8 cellular contexts compared by ENCODE assay signal in the genomic region with DNA sequence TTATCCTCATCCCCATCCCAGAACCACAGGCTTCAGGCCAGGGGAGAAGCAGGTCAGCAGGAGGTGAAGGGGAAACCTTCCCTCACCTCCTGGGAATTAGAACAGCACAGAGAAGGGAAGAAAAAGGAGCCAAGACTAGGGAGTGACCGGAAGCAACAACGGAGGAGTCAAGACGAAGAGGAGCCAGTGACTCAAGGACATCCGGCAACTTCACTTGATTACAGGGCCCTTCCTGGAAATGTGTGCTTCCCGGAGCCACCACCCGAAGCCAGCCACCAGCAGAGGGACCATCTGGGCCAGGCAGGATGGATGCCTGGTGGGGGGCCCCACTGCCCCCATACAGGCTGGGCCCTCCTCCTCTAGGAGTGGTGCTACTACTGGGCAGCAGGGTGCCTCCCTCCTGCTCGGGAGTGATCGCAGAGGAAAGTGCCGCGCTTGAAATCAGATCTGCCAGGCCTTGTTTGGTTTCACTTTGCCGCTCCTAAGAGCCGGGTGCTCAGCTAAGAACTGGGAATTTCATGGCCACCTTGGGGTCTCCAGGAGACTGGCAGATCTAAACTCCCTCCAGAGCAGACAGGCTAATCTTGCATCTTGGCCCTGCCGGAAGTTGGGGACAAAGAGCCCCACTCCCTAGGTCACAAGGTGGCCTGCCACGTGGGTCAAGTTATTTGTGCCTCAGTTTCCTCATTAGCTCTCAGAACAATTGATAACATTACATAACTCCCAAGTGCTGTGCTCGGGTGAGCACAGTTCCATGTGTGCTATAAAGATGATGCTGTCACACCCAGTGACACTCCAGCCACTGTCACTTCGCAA. TPM values are rescaled to one million over a fixed set of nuclear protein-coding genes. Genes with fewer than 3 reads are reported as not detected.
DNase-seq lines count a peak whose midpoint lies in the region; ATAC-seq and TF ChIP-seq lines count a peak whose summit lies in the region.

No MANE protein-coding gene starts in this region.

- ATAC-seq in HG02852 (IDR thresholded peaks at IDR 0.05; ENCODE audit: unreplicated experiment) (no peak), GM18909 (IDR thresholded peaks at IDR 0.05; ENCODE audit: poor library complexity, unreplicated experiment) (no peak)

- H3K36me3 Mint-ChIP-seq in osteocyte (ENCODE audit: unreplicated experiment): no peaks in the 10 kb centered on the region

- H3K4me1 ChIP-seq in HEK293 (ENCODE audit: control insufficient read depth, insufficient read depth, low read length): peaks cover 34% of the 10 kb centered on the region

- peaks cover 73% of the 10 kb centered on the region for H3K4me1 Mint-ChIP-seq in osteocyte (ENCODE audit: unreplicated experiment)

- H3K27ac ChIP-seq in HEK293 (ENCODE audit: extremely low read depth, low read depth, low read length): peak overlapping the region; percentile 72

- TF ChIP-seq CTCF in HEK293 (tag by site-specific recombination; IDR thresholded peaks at IDR 0.05) (peak; percentile 93), osteocyte (IDR thresholded peaks at IDR 0.05) (peak; percentile 56)

- no peaks in the 10 kb centered on the region for H3K27me3 Mint-ChIP-seq in osteocyte (ENCODE audit: unreplicated experiment)

- no peaks in the 10 kb centered on the region for H3K9me3 ChIP-seq in HEK293 (ENCODE audit: control insufficient read depth, insufficient read depth, low read depth, low read length)

- H3K4me3 ChIP-seq in HEK293 (ENCODE audit: low read depth, low read length): peak overlapping the region; percentile 6; the same call in 1 of the 2 replicates

- POLR2A ChIA-PET in HEK293 (lab: Yijun Ruan, JAX): interaction anchor here (0.9 kb wide), 1 partner anchor 52 kb away, joined by 3 read pairs; no protein-coding TSS in a partner anchor

- peak overlapping the region; percentile 70 for H3K4me3 Mint-ChIP-seq in osteocyte (ENCODE audit: unreplicated experiment)

- CTCF ChIA-PET in HEK293 (lab: Yijun Ruan, JAX): interaction anchor here (0.5 to 7.7 kb wide), 7 partner anchors 15 to 61 kb away, joined by 3 to 50 read pairs (median 3); a partner anchor contains a TSS

- DNase-seq in A172 (ENCODE audit: low spot score) (peak; percentile 96), SW480 (ENCODE audit: low spot score) (peak; percentile 34), fibroblast of peridontal ligament (ENCODE audit: extremely low read depth) (peak; percentile 75), osteocyte (ENCODE audit: extremely low spot score, unreplicated experiment) (peak; percentile 91)
- DNase-seq in activated T-cell treated with anti-CD3 and anti-CD28 coated beads, Interleukin-2, amount 50 U/mL, for 48 hours: no peak

- H3K27ac Mint-ChIP-seq in osteocyte (ENCODE audit: unreplicated experiment): peak overlapping the region; percentile 99

- H3K9me3 Mint-ChIP-seq in osteocyte (ENCODE audit: unreplicated experiment): no peaks in the 10 kb centered on the region

- H3K36me3 ChIP-seq in HEK293 (ENCODE audit: control insufficient read depth in 2 of 2, insufficient read depth in 1 of 2, low read length in 2 of 2): peaks cover 0 to 6% of the 10 kb centered on the region in 2 experiments; a peak in 1 of 3 replicates

TF ChIP-seq in HEK293, 187 proteins besides CTCF, POLR2A, EP300 and RAD21 (continues in another document):
- TF ChIP-seq ZNF24 (tag by site-specific recombination; IDR thresholded peaks at IDR 0.05) (peak; percentile 57; the same call in 1 of the 2 replicates), SP7 (tag by site-specific recombination; IDR thresholded peaks at IDR 0.05) (peak; percentile 64), MZF1 (tag by site-specific recombination; IDR thresholded peaks at IDR 0.05; ENCODE audit: borderline replicate concordance) (no peak), SALL2 (tag by site-specific recombination; IDR thresholded peaks at IDR 0.05; ENCODE audit: borderline replicate concordance) (no peak), ZSCAN16 (tag by site-specific recombination; IDR thresholded peaks at IDR 0.05) (no peak), ZNF530 (tag by site-specific recombination; IDR thresholded peaks at IDR 0.05; ENCODE audit: low read depth) (no peak), ZBTB20 (tag by site-specific recombination; IDR thresholded peaks at IDR 0.05) (peak; percentile 84), ZNF274 (IDR thresholded peaks at IDR 0.05; ENCODE audit: low read length) (no peak), ZNF274 (tag by site-specific recombination; IDR thresholded peaks at IDR 0.05; ENCODE audit: borderline replicate concordance) (no peak), KLF1 (tag by site-specific recombination; IDR thresholded peaks at IDR 0.05) (peak; percentile 52), HOXD13 (CRISPR knock-in tag; IDR thresholded peaks at IDR 0.05; ENCODE audit: borderline replicate concordance) (no peak), OSR2 (tag by site-specific recombination; IDR thresholded peaks at IDR 0.05) (peak; percentile 80), ZNF623 (tag by site-specific recombination; IDR thresholded peaks at IDR 0.05) (no peak), ZNF202 (tag by site-specific recombination; IDR thresholded peaks at IDR 0.05; ENCODE audit: borderline replicate concordance) (no peak), MYNN (tag by site-specific recombination; IDR thresholded peaks at IDR 0.05; ENCODE audit: borderline replicate concordance) (no peak), ZNF423 (tag by site-specific recombination; IDR thresholded peaks at IDR 0.05) (peak; percentile 93)
- TF ChIP-seq, protein P1, sequence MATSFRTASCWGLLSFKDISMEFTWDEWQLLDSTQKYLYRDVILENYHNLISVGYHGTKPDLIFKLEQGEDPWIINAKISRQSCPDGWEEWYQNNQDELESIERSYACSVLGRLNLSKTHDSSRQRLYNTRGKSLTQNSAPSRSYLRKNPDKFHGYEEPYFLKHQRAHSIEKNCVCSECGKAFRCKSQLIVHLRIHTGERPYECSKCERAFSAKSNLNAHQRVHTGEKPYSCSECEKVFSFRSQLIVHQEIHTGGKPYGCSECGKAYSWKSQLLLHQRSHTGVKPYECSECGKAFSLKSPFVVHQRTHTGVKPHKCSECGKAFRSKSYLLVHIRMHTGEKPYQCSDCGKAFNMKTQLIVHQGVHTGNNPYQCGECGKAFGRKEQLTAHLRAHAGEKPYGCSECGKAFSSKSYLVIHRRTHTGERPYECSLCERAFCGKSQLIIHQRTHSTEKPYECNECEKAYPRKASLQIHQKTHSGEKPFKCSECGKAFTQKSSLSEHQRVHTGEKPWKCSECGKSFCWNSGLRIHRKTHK (tag by site-specific recombination; IDR thresholded peaks at IDR 0.05): no peak
- TF ChIP-seq, protein P2, sequence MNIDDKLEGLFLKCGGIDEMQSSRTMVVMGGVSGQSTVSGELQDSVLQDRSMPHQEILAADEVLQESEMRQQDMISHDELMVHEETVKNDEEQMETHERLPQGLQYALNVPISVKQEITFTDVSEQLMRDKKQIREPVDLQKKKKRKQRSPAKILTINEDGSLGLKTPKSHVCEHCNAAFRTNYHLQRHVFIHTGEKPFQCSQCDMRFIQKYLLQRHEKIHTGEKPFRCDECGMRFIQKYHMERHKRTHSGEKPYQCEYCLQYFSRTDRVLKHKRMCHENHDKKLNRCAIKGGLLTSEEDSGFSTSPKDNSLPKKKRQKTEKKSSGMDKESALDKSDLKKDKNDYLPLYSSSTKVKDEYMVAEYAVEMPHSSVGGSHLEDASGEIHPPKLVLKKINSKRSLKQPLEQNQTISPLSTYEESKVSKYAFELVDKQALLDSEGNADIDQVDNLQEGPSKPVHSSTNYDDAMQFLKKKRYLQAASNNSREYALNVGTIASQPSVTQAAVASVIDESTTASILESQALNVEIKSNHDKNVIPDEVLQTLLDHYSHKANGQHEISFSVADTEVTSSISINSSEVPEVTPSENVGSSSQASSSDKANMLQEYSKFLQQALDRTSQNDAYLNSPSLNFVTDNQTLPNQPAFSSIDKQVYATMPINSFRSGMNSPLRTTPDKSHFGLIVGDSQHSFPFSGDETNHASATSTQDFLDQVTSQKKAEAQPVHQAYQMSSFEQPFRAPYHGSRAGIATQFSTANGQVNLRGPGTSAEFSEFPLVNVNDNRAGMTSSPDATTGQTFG (tag by site-specific recombination; IDR thresholded peaks at IDR 0.05; ENCODE audit: borderline replicate concordance): no peak
- TF ChIP-seq, protein P3, sequence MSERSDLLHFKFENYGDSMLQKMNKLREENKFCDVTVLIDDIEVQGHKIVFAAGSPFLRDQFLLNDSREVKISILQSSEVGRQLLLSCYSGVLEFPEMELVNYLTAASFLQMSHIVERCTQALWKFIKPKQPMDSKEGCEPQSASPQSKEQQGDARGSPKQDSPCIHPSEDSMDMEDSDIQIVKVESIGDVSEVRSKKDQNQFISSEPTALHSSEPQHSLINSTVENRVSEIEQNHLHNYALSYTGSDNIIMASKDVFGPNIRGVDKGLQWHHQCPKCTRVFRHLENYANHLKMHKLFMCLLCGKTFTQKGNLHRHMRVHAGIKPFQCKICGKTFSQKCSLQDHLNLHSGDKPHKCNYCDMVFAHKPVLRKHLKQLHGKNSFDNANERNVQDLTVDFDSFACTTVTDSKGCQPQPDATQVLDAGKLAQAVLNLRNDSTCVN (tag by site-specific recombination; optimal IDR thresholded peaks at IDR 0.05): peak; percentile 13
- TF ChIP-seq, protein P4, sequence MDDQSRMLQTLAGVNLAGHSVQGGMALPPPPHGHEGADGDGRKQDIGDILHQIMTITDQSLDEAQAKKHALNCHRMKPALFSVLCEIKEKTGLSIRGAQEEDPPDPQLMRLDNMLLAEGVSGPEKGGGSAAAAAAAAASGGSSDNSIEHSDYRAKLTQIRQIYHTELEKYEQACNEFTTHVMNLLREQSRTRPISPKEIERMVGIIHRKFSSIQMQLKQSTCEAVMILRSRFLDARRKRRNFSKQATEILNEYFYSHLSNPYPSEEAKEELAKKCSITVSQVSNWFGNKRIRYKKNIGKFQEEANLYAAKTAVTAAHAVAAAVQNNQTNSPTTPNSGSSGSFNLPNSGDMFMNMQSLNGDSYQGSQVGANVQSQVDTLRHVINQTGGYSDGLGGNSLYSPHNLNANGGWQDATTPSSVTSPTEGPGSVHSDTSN (CRISPR knock-in tag; IDR thresholded peaks at IDR 0.05): no peak

RNA-seq across cellular contexts. Expression of a gene that starts 6.6 kb away (rescaled TPM):
- total RNA-seq in A172 (2014; rRNA removed; shearing (Covaris generic)): 42.1 and 53.8 TPM in 2 replicates
- 32.0 and 32.7 TPM in 2 replicates for total RNA-seq in osteocyte

RNA-seq across cellular contexts. Expression of a gene that starts 43.5 kb away (rescaled TPM):
- total RNA-seq in A172 (2014; rRNA removed; shearing (Covaris generic)): not detected in 2 replicates
- not detected in 2 replicates for total RNA-seq in osteocyte

Comparison
In these comparisons a context has a peak if more than half of its experiments do, and no peak if none do; other contexts are left out.
1. DNase-seq: peak in A172 (single experiment), SW480 (single experiment), fibroblast of peridontal ligament (single experiment) and osteocyte (single experiment); none in activated T-cell treated with anti-CD3 and anti-CD28 coated beads, Interleukin-2, amount 50 U/mL, for 48 hours (0 of 2).